ENCODE assay signal across 20 cellular contexts in genomic region chr22:30088468-30088867, GRCh38. TPM values are rescaled to one million over a fixed set of nuclear protein-coding genes. Genes with fewer than 3 reads are reported as not detected.
DNase-seq lines count a peak whose midpoint lies in the region; ATAC-seq and TF ChIP-seq lines count a peak whose summit lies in the region.
"Had no signal": no experiment of that assay in that cellular context is flagged by ENCODE, and none has a peak within 500 bp of the region (broad histone marks: within the 10 kb centered on the region; RNA-seq: fewer than 3 reads in every experiment).

No MANE protein-coding gene starts in this region.

- POLR2A ChIA-PET in HCT116 (lab: Charles Lee) (interaction anchor here (1.5 to 1.6 kb wide), 2 partner anchors 387 to 452 kb away, joined by 4 to 6 read pairs; no protein-coding TSS in a partner anchor), WTC11 (lab: Charles Lee) (no interaction called here), OCI-LY7 (lab: Charles Lee) (no interaction called here)

- TF ChIP-seq POLR2A in HCT116 (IDR thresholded peaks at IDR 0.05; ENCODE audit: borderline replicate concordance, extremely low read depth, insufficient read depth, insufficient read length), result no peak
- no peak for TF ChIP-seq POLR2A in vagina (IDR thresholded peaks at IDR 0.05)

- H3K27ac Mint-ChIP-seq in WTC11, result no peak overlapping the region
- H3K27ac Mint-ChIP-seq: CD4-positive, alpha-beta T cell; CD8-positive, alpha-beta memory T cell; GM23338; H9 had no signal

- no peak overlapping the region for H3K4me2 ChIP-seq in HCT116 (ENCODE audit: low read length)
- H3K4me2 ChIP-seq in parathyroid adenoma (ENCODE audit: low read length), result no peak overlapping the region
- no peak overlapping the region for H3K4me2 ChIP-seq in OCI-LY7 (ENCODE audit: low read length)
- H3K4me2 ChIP-seq: BLaER1 treated with 17β-estradiol and CSF1 and Interleukin-3, amounts not matched to agents 10 nM and 100 nM; GM23338 had no signal

- H3K36me3 ChIP-seq in HCT116 (ENCODE audit: control insufficient read depth in 1 of 2, insufficient read depth in 2 of 2, low read length in 2 of 2) (no peaks in the 10 kb centered on the region), parathyroid adenoma (ENCODE audit: control insufficient read depth, insufficient read depth, low read length) (no peaks in the 10 kb centered on the region), vagina (no peaks in the 10 kb centered on the region), OCI-LY7 (ENCODE audit: insufficient read depth, low read length) (no peaks in the 10 kb centered on the region)
- H3K36me3 ChIP-seq: BE2C; BLaER1 treated with 17β-estradiol and CSF1 and Interleukin-3, amounts not matched to agents 10 nM and 100 nM had no signal

- peaks cover 5 to 13% of the 10 kb centered on the region in 2 experiments; a peak in 3 of 4 replicates for H3K4me1 ChIP-seq in HCT116 (ENCODE audit: control insufficient read depth in 1 of 2, insufficient read depth in 2 of 2, low read length in 2 of 2)
- H3K4me1 ChIP-seq in parathyroid adenoma, result no peaks in the 10 kb centered on the region
- H3K4me1 ChIP-seq in vagina, result no peaks in the 10 kb centered on the region
- H3K4me1 ChIP-seq in OCI-LY7 (ENCODE audit: insufficient read depth, low read length, poor library complexity, severe bottlenecking), result no peaks in the 10 kb centered on the region
- H3K4me1 ChIP-seq: BE2C had no signal

- peaks cover 21% of the 10 kb centered on the region for H3K9me3 Mint-ChIP-seq in WTC11

- H3K79me2 ChIP-seq in HCT116 (ENCODE audit: insufficient read depth, low read length) (no peaks in the 10 kb centered on the region), parathyroid adenoma (no peaks in the 10 kb centered on the region), OCI-LY7 (ENCODE audit: insufficient read depth, low read depth, low read length) (no peaks in the 10 kb centered on the region)

- H2AFZ ChIP-seq in HCT116 (ENCODE audit: low read depth, low read length, poor library complexity, severe bottlenecking) (no peak overlapping the region), parathyroid adenoma (no peak overlapping the region), OCI-LY7 (ENCODE audit: low read length) (no peak overlapping the region)
- H2AFZ ChIP-seq: GM23338 had no signal

- H3K27me3 Mint-ChIP-seq in WTC11 (ENCODE audit: low read depth), result peaks cover 7% of the 10 kb centered on the region
- H3K27me3 Mint-ChIP-seq: CD4-positive, alpha-beta T cell had no signal

- H3K36me3 Mint-ChIP-seq in WTC11, result peaks cover 6% of the 10 kb centered on the region
- H3K36me3 Mint-ChIP-seq: CD14-positive monocyte had no signal

- intact Hi-C loops in HCT116 (cut with micrococcal nuclease), result loop anchor here (2.0 kb wide), 2 partner anchors 316 to 498 kb away; no protein-coding TSS in a partner anchor
- intact Hi-C loops in vagina (cut with DNase I), result loop anchor here (10.0 kb wide), 2 partner anchors 364 to 464 kb away; partner anchors contain the start of gene CABP7
- intact Hi-C loops in OCI-LY7 (cut with micrococcal nuclease; ENCODE audit: unreplicated experiment), result loop anchor here (2.0 kb wide), 2 partner anchors 454 to 498 kb away; no protein-coding TSS in a partner anchor

- H3K4me3 Mint-ChIP-seq in WTC11, result no peak overlapping the region
- H3K4me3 Mint-ChIP-seq: CD14-positive monocyte; CD4-positive, alpha-beta T cell; CD8-positive, alpha-beta memory T cell; GM23338; H9 had no signal

- RAD21 ChIA-PET in HCT116 (lab: Charles Lee; ENCODE audit: low non-redundant PET in 1 of 2, low total read pairs in 2 of 2, uncharacterized antibody in 2 of 2, unreplicated experiment in 2 of 2), result interaction anchor here (0.6 to 1.5 kb wide), 6 partner anchors 83 to 452 kb away, joined by 3 to 6 read pairs (median 4); no protein-coding TSS in a partner anchor

- DNase-seq in HCT116 (ENCODE audit: low read depth, low spot score), result no peak
- DNase-seq in WTC11 (ENCODE audit: low spot score), result no peak
- no peak for DNase-seq in vagina (ENCODE audit: extremely low spot score in 2 of 2)
- DNase-seq in OCI-LY7 (ENCODE audit: low spot score), result no peak
- no peak for DNase-seq in stimulated activated CD4-positive, alpha-beta T cell treated with anti-CD3 and anti-CD28 coated beads, Interleukin-12 subunit alpha, Interleukin-12 subunit beta, amount 100 ng/mL, for 4 hours
- DNase-seq: 8988T; CD4-positive, alpha-beta T cell; H9 had no signal

- no peaks in the 10 kb centered on the region for H4K20me1 ChIP-seq in HCT116 (ENCODE audit: insufficient read depth)
- no peaks in the 10 kb centered on the region for H4K20me1 ChIP-seq in OCI-LY7 (ENCODE audit: insufficient read depth, low read length)
- H4K20me1 ChIP-seq: BLaER1 treated with 17β-estradiol and CSF1 and Interleukin-3, amounts not matched to agents 10 nM and 100 nM had no signal

- CTCF ChIA-PET in HCT116 (lab: Charles Lee) (interaction anchor here (0.6 to 2.3 kb wide), 36 partner anchors 9 to 693 kb away, joined by 3 to 29 read pairs (median 4); partner anchors contain the start of genes NIPSNAP1, TBC1D10A, UQCR10 and ZMAT5), WTC11 (lab: Charles Lee) (interaction anchor here (0.6 to 1.5 kb wide), 18 partner anchors 8 to 535 kb away, joined by 3 to 10 read pairs (median 4); partner anchors contain the start of genes ASCC2, HORMAD2 and THOC5), OCI-LY7 (lab: Charles Lee; ENCODE audit: unreplicated experiment) (interaction anchor here (1.0 kb wide), 1 partner anchor 452 kb away, joined by 3 read pairs; no protein-coding TSS in a partner anchor)

- H3K9me3 ChIP-seq in HCT116 (ENCODE audit: control insufficient read depth in 1 of 2, insufficient read depth in 1 of 2, low read depth in 1 of 2, low read length in 2 of 2) (peaks cover 7 to 8% of the 10 kb centered on the region in 2 experiments; a peak in 3 of 4 replicates), parathyroid adenoma (ENCODE audit: control insufficient read depth, low read length) (no peaks in the 10 kb centered on the region), vagina (no peaks in the 10 kb centered on the region), OCI-LY7 (ENCODE audit: low read length) (peaks cover 8% of the 10 kb centered on the region)
- H3K9me3 ChIP-seq: BE2C had no signal

- H3K9me2 ChIP-seq in HCT116 (ENCODE audit: insufficient read depth) (no peaks in the 10 kb centered on the region), OCI-LY7 (ENCODE audit: insufficient read depth, low read length) (no peaks in the 10 kb centered on the region)

- no peaks in the 10 kb centered on the region for H3K4me1 Mint-ChIP-seq in WTC11
- H3K4me1 Mint-ChIP-seq: GM23338, H9 had no signal

- H3K27ac ChIP-seq in HCT116 (ENCODE audit: low read depth, low read length) (no peak overlapping the region), parathyroid adenoma (no peak overlapping the region), vagina (peak overlapping the region; percentile 22), OCI-LY7 (ENCODE audit: low read depth, low read length, poor library complexity, severe bottlenecking) (no peak overlapping the region)
- H3K27ac ChIP-seq: BLaER1 treated with 17β-estradiol and CSF1 and Interleukin-3, amounts not matched to agents 10 nM and 100 nM had no signal

- H3K27me3 ChIP-seq in HCT116 (ENCODE audit: insufficient read depth, low read length) (no peaks in the 10 kb centered on the region), parathyroid adenoma (ENCODE audit: control insufficient read depth, insufficient read depth, low read length) (no peaks in the 10 kb centered on the region), vagina (no peaks in the 10 kb centered on the region)
- H3K27me3 ChIP-seq: BE2C; BLaER1 treated with 17β-estradiol and CSF1 and Interleukin-3, amounts not matched to agents 10 nM and 100 nM had no signal

- H3K4me3 ChIP-seq in HCT116 (replicated peaks in 1 of 2; ENCODE audit: low read depth in 1 of 2, low read length in 2 of 2) (no peak overlapping the region), parathyroid adenoma (ENCODE audit: low read depth, low read length) (peak overlapping the region; percentile 12), vagina (no peak overlapping the region), OCI-LY7 (ENCODE audit: low read depth, low read length, poor library complexity, severe bottlenecking) (no peak overlapping the region)
- H3K4me3 ChIP-seq: A549; BLaER1 treated with 17β-estradiol and CSF1 and Interleukin-3, amounts not matched to agents 10 nM and 100 nM; GM23338 had no signal

- TF ChIP-seq RAD21 in HCT116 (IDR thresholded peaks at IDR 0.05; ENCODE audit: low read depth), result no peak

- ATAC-seq in HCT116, result peak; percentile 10; the same call in 1 of the 2 replicates
- no peak for ATAC-seq in WTC11
- ATAC-seq in GM19397 (IDR thresholded peaks at IDR 0.05; ENCODE audit: unreplicated experiment), result no peak
- ATAC-seq: GM23338 had no signal

- TF ChIP-seq CTCF in HCT116 (IDR thresholded peaks at IDR 0.05 in 2 of 3, conservative IDR thresholded peaks at IDR 0.05 in 1 of 3; ENCODE audit: borderline replicate concordance in 1 of 3, insufficient read depth in 1 of 3, low read depth in 2 of 3, low read length in 2 of 3) (no peak), WTC11 (IDR thresholded peaks at IDR 0.05) (no peak), parathyroid adenoma (IDR thresholded peaks at IDR 0.05) (no peak), vagina (IDR thresholded peaks at IDR 0.05) (no peak), OCI-LY7 (conservative IDR thresholded peaks at IDR 0.05; ENCODE audit: low read length) (no peak)

- BruUV-seq in HCT116 (replicated peaks; lab: Mats Ljungman, UMichigan) (no TSS peak), OCI-LY7 (replicated peaks; lab: Mats Ljungman, UMichigan) (no TSS peak)

- H3K9ac ChIP-seq in HCT116 (ENCODE audit: low read length) (no peak overlapping the region), parathyroid adenoma (no peak overlapping the region)
- H3K9ac ChIP-seq: BLaER1 treated with 17β-estradiol and CSF1 and Interleukin-3, amounts not matched to agents 10 nM and 100 nM had no signal

TF ChIP-seq in HCT116, 20 proteins besides CTCF, POLR2A, EP300 and RAD21 (continues in another document):
- TF ChIP-seq JUND (IDR thresholded peaks at IDR 0.05) (no peak), SP1 (IDR thresholded peaks at IDR 0.05; ENCODE audit: low read depth) (no peak), ELF1 (IDR thresholded peaks at IDR 0.05; ENCODE audit: borderline replicate concordance, low read depth) (no peak), YY1 (IDR thresholded peaks at IDR 0.05; ENCODE audit: extremely low read depth, insufficient replicate concordance, low read depth, low read length) (no peak)

TF ChIP-seq in WTC11, 78 proteins besides CTCF, POLR2A, EP300 and RAD21:
- TF ChIP-seq HMGA2 (CRISPR knock-in tag; IDR thresholded peaks at IDR 0.05) (peak; percentile 95), IRF1 (CRISPR knock-in tag; IDR thresholded peaks at IDR 0.05) (no peak)

RNA-seq across cellular contexts. Expression of gene HORMAD2, which starts 8.2 kb away (rescaled TPM):
- total RNA-seq in HCT116 (2021; ENCODE audit: unreplicated experiment), result not detected
- not detected in 2 replicates for polyA plus RNA-seq in HCT116 (2012)
- total RNA-seq in WTC11 (2021), result not detected in 3 replicates
- total RNA-seq in vagina, result not detected
- total RNA-seq in OCI-LY7 (2014; rRNA removed; shearing (Covaris generic)), result 0.39 TPM in 1 of 2 replicates, not detected in the other
- not detected in 2 replicates for total RNA-seq in OCI-LY7 (2022)
- total RNA-seq: CD4-positive, alpha-beta T cell; CD8-positive, alpha-beta memory T cell; Daoy; G401; GM23338; H4; H9; HFFc6 had no signal
- polyA plus RNA-seq: A549; CD14-positive monocyte; CD8-positive, alpha-beta memory T cell had no signal
